10 cellular contexts compared by ENCODE assay signal in the genomic region with DNA sequence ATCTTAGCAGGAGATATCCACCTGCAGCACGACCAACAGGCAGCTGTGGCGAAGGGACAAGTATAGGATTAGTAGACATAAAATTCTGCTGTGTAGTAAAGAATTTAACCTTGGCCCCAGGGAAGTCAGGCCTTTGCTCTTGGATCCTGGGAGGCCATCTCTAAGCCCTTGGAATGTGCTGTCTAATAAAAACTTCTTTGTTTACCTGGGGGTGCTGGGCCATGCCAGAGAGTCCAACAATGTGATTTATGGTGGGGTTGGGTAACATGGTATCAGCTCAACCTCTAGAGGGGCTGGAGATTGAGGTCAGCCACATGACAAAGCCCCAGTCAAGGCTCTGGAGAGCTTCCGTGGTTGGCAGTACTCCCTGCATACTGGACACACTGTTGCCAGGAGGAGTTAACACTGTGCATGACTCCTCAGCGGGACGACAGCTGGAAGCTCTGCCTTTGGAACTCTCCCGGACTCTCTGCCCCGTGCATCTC. TPM values are rescaled to one million over a fixed set of nuclear protein-coding genes. Genes with fewer than 3 reads are reported as not detected.
DNase-seq lines count a peak whose midpoint lies in the region; ATAC-seq and TF ChIP-seq lines count a peak whose summit lies in the region.
"Had no signal": no experiment of that assay in that cellular context is flagged by ENCODE, and none has a peak within 500 bp of the region (broad histone marks: within the 10 kb centered on the region; RNA-seq: fewer than 3 reads in every experiment).

No MANE protein-coding gene starts in this region.

- H3K27ac Mint-ChIP-seq in Caco-2 (ENCODE audit: unreplicated experiment): peak overlapping the region; percentile 38
- H3K27ac Mint-ChIP-seq in activated CD4-positive, alpha-beta memory T cell treated with anti-CD3 and anti-CD28 coated beads, Interleukin-2, amount 10 ng/mL, durations not matched to agents 7 days and 5 days: no peak overlapping the region

- CTCF ChIA-PET in Caco-2 (lab: Charles Lee): interaction anchor here (0.8 to 1.2 kb wide), 2 partner anchors 9 to 102 kb away, joined by 3 to 5 read pairs; no protein-coding TSS in a partner anchor
- CTCF ChIA-PET in activated CD4-positive, alpha-beta memory T cell treated with anti-CD3 and anti-CD28 coated beads, Interleukin-2, amount 10 ng/mL, durations not matched to agents 7 days and 5 days (lab: Charles Lee): interaction anchor here (1.4 kb wide), 1 partner anchor 8 kb away, joined by 4 read pairs; no protein-coding TSS in a partner anchor

- H3K4me3 ChIP-seq in Caco-2 (ENCODE audit: low read depth, low read length) (no peak overlapping the region), right atrium auricular region (no peak overlapping the region)
- H3K4me3 ChIP-seq: PC-9 had no signal

- intact Hi-C loops in Caco-2 (cut with micrococcal nuclease; ENCODE audit: unreplicated experiment): loop anchor here (1.0 to 5.0 kb wide), 4 partner anchors 51 to 166 kb away; partner anchors contain the start of gene HEG1

- peak; percentile 88 to 91 for DNase-seq in Caco-2
- peak; percentile 61 for DNase-seq in right atrium auricular region (ENCODE audit: low spot score)
- peak; percentile 53 for DNase-seq in renal cortical epithelial cell (ENCODE audit: low read depth)
- DNase-seq in GM19238 (ENCODE audit: insufficient read length, low spot score): no peak
- no peak for DNase-seq in NCI-H187 (lab: John Stamatoyannopoulos, UW)
- DNase-seq in activated CD4-positive, alpha-beta memory T cell treated with anti-CD3 and anti-CD28 coated beads, Interleukin-2, amount 10 ng/mL, durations not matched to agents 7 days and 5 days: no peak
- DNase-seq: CD8-positive, alpha-beta memory T cell had no signal

- H3K36me3 ChIP-seq in Caco-2 (ENCODE audit: control insufficient read depth, insufficient read depth, low read length) (no peaks in the 10 kb centered on the region), right atrium auricular region (peaks cover 93% of the 10 kb centered on the region)

- no peaks in the 10 kb centered on the region for H3K27me3 Mint-ChIP-seq in Caco-2 (ENCODE audit: insufficient read depth, unreplicated experiment)
- H3K27me3 Mint-ChIP-seq in activated CD4-positive, alpha-beta memory T cell treated with anti-CD3 and anti-CD28 coated beads, Interleukin-2, amount 10 ng/mL, durations not matched to agents 7 days and 5 days: no peaks in the 10 kb centered on the region
- H3K27me3 Mint-ChIP-seq: CD8-positive, alpha-beta memory T cell had no signal

- H3K27ac ChIP-seq in VCaP (peak overlapping the region; percentile 35), right atrium auricular region (peak overlapping the region; percentile 49 to 62)
- H3K27ac ChIP-seq: PC-9 had no signal

- H3K4me1 Mint-ChIP-seq in Caco-2 (ENCODE audit: low read depth, unreplicated experiment): peaks cover 23% of the 10 kb centered on the region
- H3K4me1 Mint-ChIP-seq in activated CD4-positive, alpha-beta memory T cell treated with anti-CD3 and anti-CD28 coated beads, Interleukin-2, amount 10 ng/mL, durations not matched to agents 7 days and 5 days: no peaks in the 10 kb centered on the region

- H3K9me3 Mint-ChIP-seq in Caco-2 (ENCODE audit: unreplicated experiment): no peaks in the 10 kb centered on the region
- H3K9me3 Mint-ChIP-seq in activated CD4-positive, alpha-beta memory T cell treated with anti-CD3 and anti-CD28 coated beads, Interleukin-2, amount 10 ng/mL, durations not matched to agents 7 days and 5 days: no peaks in the 10 kb centered on the region
- H3K9me3 Mint-ChIP-seq: CD8-positive, alpha-beta memory T cell had no signal

- peak overlapping the region; percentile 17 for H3K4me3 Mint-ChIP-seq in Caco-2 (ENCODE audit: unreplicated experiment)
- no peak overlapping the region for H3K4me3 Mint-ChIP-seq in activated CD4-positive, alpha-beta memory T cell treated with anti-CD3 and anti-CD28 coated beads, Interleukin-2, amount 10 ng/mL, durations not matched to agents 7 days and 5 days
- H3K4me3 Mint-ChIP-seq: CD8-positive, alpha-beta memory T cell had no signal

- TF ChIP-seq CTCF in Caco-2 (IDR thresholded peaks at IDR 0.05; ENCODE audit: insufficient read depth in 1 of 2, low read depth in 1 of 2, low read length in 1 of 2, severe bottlenecking in 1 of 2, unreplicated experiment in 1 of 2): peak in 1 of 2 experiments; percentile 4
- TF ChIP-seq CTCF in VCaP (conservative IDR thresholded peaks at IDR 0.05): no peak
- TF ChIP-seq CTCF in right atrium auricular region (IDR thresholded peaks at IDR 0.05): no peak

- no peak for ATAC-seq in HG03439 (IDR thresholded peaks at IDR 0.05; ENCODE audit: unreplicated experiment)

- H3K9me3 ChIP-seq in Caco-2: no peaks in the 10 kb centered on the region
- no peaks in the 10 kb centered on the region for H3K9me3 ChIP-seq in right atrium auricular region

- peaks cover 94% of the 10 kb centered on the region for H3K36me3 Mint-ChIP-seq in Caco-2 (ENCODE audit: insufficient read depth, unreplicated experiment)
- peaks cover 61% of the 10 kb centered on the region for H3K36me3 Mint-ChIP-seq in activated CD4-positive, alpha-beta memory T cell treated with anti-CD3 and anti-CD28 coated beads, Interleukin-2, amount 10 ng/mL, durations not matched to agents 7 days and 5 days (ENCODE audit: low read depth)

- H3K4me1 ChIP-seq in Caco-2 (peaks cover 42% of the 10 kb centered on the region), right atrium auricular region (peaks cover 0 to 75% of the 10 kb centered on the region in 2 donors)

- no peaks in the 10 kb centered on the region for H3K27me3 ChIP-seq in Caco-2 (replicated peaks; ENCODE audit: control insufficient read depth, insufficient read depth, low read length)
- H3K27me3 ChIP-seq in right atrium auricular region: no peaks in the 10 kb centered on the region

- POLR2A ChIA-PET in Caco-2 (lab: Charles Lee): interaction anchor here (0.6 to 1.4 kb wide), 2 partner anchors 33 to 60 kb away, joined by 4 to 8 read pairs; no protein-coding TSS in a partner anchor
- POLR2A ChIA-PET in activated CD4-positive, alpha-beta memory T cell treated with anti-CD3 and anti-CD28 coated beads, Interleukin-2, amount 10 ng/mL, durations not matched to agents 7 days and 5 days (lab: Charles Lee): no interaction called here

- no TSS peak for BruUV-seq in Caco-2 (replicated peaks; lab: Mats Ljungman, UMichigan)

RNA-seq across cellular contexts. Expression of gene HEG1, which starts 52.4 kb away (rescaled TPM):
- total RNA-seq in Caco-2 (2022): 51.8 and 69.8 TPM in 2 replicates
- 100 to 1,000 TPM; 202 to 210 TPM for total RNA-seq in right atrium auricular region
- total RNA-seq in renal cortical epithelial cell: 18.1 and 97.1 TPM in 2 replicates
- 10 to 100 TPM; 26.7 to 27.7 TPM for total RNA-seq in activated CD4-positive, alpha-beta memory T cell treated with anti-CD3 and anti-CD28 coated beads, Interleukin-2, amount 10 ng/mL, durations not matched to agents 7 days and 5 days

Comparison
In these comparisons a context has a peak if more than half of its experiments do, and no peak if none do; other contexts are left out.
1. DNase-seq: peak in Caco-2 (2 of 2), right atrium auricular region (single experiment) and renal cortical epithelial cell (single experiment); none in GM19238 (single experiment), NCI-H187 (0 of 2) and activated CD4-positive, alpha-beta memory T cell treated with anti-CD3 and anti-CD28 coated beads, Interleukin-2, amount 10 ng/mL, durations not matched to agents 7 days and 5 days (single experiment).